ENCODE assay signal across 7 cellular contexts in the genomic region with DNA sequence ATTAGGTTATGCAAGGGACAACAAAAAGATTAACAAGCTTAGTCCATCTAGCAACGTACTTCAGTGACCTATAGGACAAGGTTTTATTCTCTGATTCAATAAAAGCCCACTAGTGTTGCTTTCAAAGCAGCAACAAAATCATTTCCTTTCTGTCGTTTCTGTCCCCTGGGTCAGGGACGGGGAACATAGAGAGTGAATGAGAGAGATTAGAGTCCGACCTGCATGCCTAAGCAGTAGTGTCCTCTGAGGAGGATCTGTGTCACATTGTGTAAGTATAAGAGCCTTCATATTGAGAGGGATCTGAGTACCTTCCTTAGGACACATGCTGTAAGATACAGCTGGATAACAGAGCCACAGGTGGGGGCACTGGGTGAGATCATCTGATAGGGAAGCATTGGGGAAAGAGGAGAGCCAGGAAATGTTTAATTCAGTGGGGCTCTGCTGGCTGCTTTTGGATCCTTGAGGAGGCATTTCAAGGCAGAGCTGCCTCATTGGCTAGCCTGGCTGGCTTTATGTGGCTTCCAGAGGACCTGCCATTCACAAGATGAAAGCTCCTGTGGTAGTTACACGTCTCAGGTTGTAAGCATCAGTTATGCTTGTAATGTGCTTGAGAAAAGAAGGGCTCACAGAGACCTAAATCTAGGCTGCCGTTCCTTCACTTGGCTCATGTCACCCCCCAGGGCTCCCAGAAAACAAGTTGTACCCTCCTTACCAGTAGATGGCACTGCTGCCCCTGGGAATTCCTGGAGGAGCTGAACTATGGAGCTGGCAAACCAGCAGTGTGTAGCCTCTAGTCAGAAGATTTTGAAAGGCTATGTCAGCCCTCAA. TPM values are rescaled to one million over a fixed set of nuclear protein-coding genes. Genes with fewer than 3 reads are reported as not detected.
DNase-seq lines count a peak whose midpoint lies in the region; ATAC-seq and TF ChIP-seq lines count a peak whose summit lies in the region.

No MANE protein-coding gene starts in this region.

- peak; percentile 62 to 86 (median 83) for ATAC-seq in heart right ventricle

- DNase-seq in G401 (ENCODE audit: low spot score) (peak; percentile 92), HFF-Myc (ENCODE audit: extremely low read depth, low read depth) (peak; percentile 41), NCI-H2196 treated with DMSO at 0.1 percent for 48 hours (lab: John Stamatoyannopoulos, UW; ENCODE audit: unreplicated experiment) (peak; percentile 54), adrenal gland (peak; percentile 85 to 93 (median 89)), heart right ventricle (peak; percentile 51 to 78), renal cortical epithelial cell (ENCODE audit: low read depth) (peak; percentile 55)
- no peak for DNase-seq in activated T-helper 1 cell treated with anti-CD3 and anti-CD28 coated beads, Interleukin-12 subunit alpha, Interleukin-12 subunit beta, Interleukin-2, Interleukin-4 antibody, amounts not matched to agents 30 ng/mL and 10 ng/mL and 1 ng/mL, durations not matched to agents 14 hours and 24 hours and 36 hours (ENCODE audit: low spot score)

- peak; percentile 80 for TF ChIP-seq CTCF in HFF-Myc (IDR thresholded peaks at IDR 0.05; ENCODE audit: low read depth, low read length, missing control alignments)
- peak; percentile 72 to 88 (median 84) for TF ChIP-seq CTCF in adrenal gland (IDR thresholded peaks at IDR 0.05)
- peak; percentile 33 to 83 (median 76) for TF ChIP-seq CTCF in heart right ventricle (IDR thresholded peaks at IDR 0.05)

- H3K4me3 Mint-ChIP-seq in activated T-helper 1 cell treated with anti-CD3 and anti-CD28 coated beads, Interleukin-12 subunit alpha, Interleukin-12 subunit beta, Interleukin-2, Interleukin-4 antibody, amounts not matched to agents 30 ng/mL and 10 ng/mL and 1 ng/mL, durations not matched to agents 14 hours and 24 hours and 36 hours: no peak overlapping the region

- H3K36me3 ChIP-seq in adrenal gland (replicated peaks in 1 of 2) (no peaks in the 10 kb centered on the region), heart right ventricle (no peaks in the 10 kb centered on the region)

- in situ Hi-C loops in G401 (cut with HindIII; ENCODE audit: low sequenced_read_pairs): no loop called here

- no peaks in the 10 kb centered on the region for H3K36me3 Mint-ChIP-seq in activated T-helper 1 cell treated with anti-CD3 and anti-CD28 coated beads, Interleukin-12 subunit alpha, Interleukin-12 subunit beta, Interleukin-2, Interleukin-4 antibody, amounts not matched to agents 30 ng/mL and 10 ng/mL and 1 ng/mL, durations not matched to agents 14 hours and 24 hours and 36 hours (ENCODE audit: low read depth)

- WGBS in adrenal gland, 4 donors: 6 to 15% (median 11%) methylated on average over 6 of the region's 6 CpGs
- 8 to 11% methylated on average over 6 of the region's 6 CpGs for WGBS in heart right ventricle, 2 donors

- H3K27me3 ChIP-seq in adrenal gland: no peaks in the 10 kb centered on the region
- peaks cover 6 to 53% (median 46%) of the 10 kb centered on the region in 7 donors for H3K27me3 ChIP-seq in heart right ventricle

- no peak overlapping the region for H3K4me3 ChIP-seq in HFF-Myc (replicated peaks; ENCODE audit: low read depth, low read length)
- peak overlapping the region in 1 of 4 donors; percentile 12 for H3K4me3 ChIP-seq in adrenal gland
- H3K4me3 ChIP-seq in heart right ventricle: no peak overlapping the region

- H3K27ac ChIP-seq in adrenal gland (peak overlapping the region; percentile 11 to 78 (median 58)), heart right ventricle (peak overlapping the region in 1 of 10 donors; percentile 20)

- H3K27ac Mint-ChIP-seq in activated T-helper 1 cell treated with anti-CD3 and anti-CD28 coated beads, Interleukin-12 subunit alpha, Interleukin-12 subunit beta, Interleukin-2, Interleukin-4 antibody, amounts not matched to agents 30 ng/mL and 10 ng/mL and 1 ng/mL, durations not matched to agents 14 hours and 24 hours and 36 hours: no peak overlapping the region

- intact Hi-C loops in adrenal gland (cut with DNase I) (loop anchor here (5.0 kb wide), 2 partner anchors 346 to 381 kb away; no protein-coding TSS in a partner anchor), heart right ventricle (cut with DNase I) (loop anchor here (1.0 to 10.0 kb wide), 12 partner anchors 244 to 382 kb away; no protein-coding TSS in a partner anchor)
- intact Hi-C loops in activated T-helper 1 cell treated with anti-CD3 and anti-CD28 coated beads, Interleukin-12 subunit alpha, Interleukin-12 subunit beta, Interleukin-2, Interleukin-4 antibody, amounts not matched to agents 30 ng/mL and 10 ng/mL and 1 ng/mL, durations not matched to agents 14 hours and 24 hours and 36 hours (cut with micrococcal nuclease): loop anchor here (2.0 to 5.0 kb wide), 2 partner anchors 346 to 382 kb away; no protein-coding TSS in a partner anchor

- H3K4me1 Mint-ChIP-seq in activated T-helper 1 cell treated with anti-CD3 and anti-CD28 coated beads, Interleukin-12 subunit alpha, Interleukin-12 subunit beta, Interleukin-2, Interleukin-4 antibody, amounts not matched to agents 30 ng/mL and 10 ng/mL and 1 ng/mL, durations not matched to agents 14 hours and 24 hours and 36 hours (ENCODE audit: low read depth): peaks cover 5% of the 10 kb centered on the region

- H3K9me3 ChIP-seq in adrenal gland (replicated peaks in 1 of 3): no peaks in the 10 kb centered on the region
- no peaks in the 10 kb centered on the region for H3K9me3 ChIP-seq in heart right ventricle

- H3K4me1 ChIP-seq in adrenal gland (replicated peaks in 1 of 2): peaks cover 12 to 40% of the 10 kb centered on the region in 2 donors
- peaks cover 0 to 24% (median 13%) of the 10 kb centered on the region in 9 donors for H3K4me1 ChIP-seq in heart right ventricle

- H3K27me3 Mint-ChIP-seq in activated T-helper 1 cell treated with anti-CD3 and anti-CD28 coated beads, Interleukin-12 subunit alpha, Interleukin-12 subunit beta, Interleukin-2, Interleukin-4 antibody, amounts not matched to agents 30 ng/mL and 10 ng/mL and 1 ng/mL, durations not matched to agents 14 hours and 24 hours and 36 hours (ENCODE audit: insufficient read depth): peaks cover 43% of the 10 kb centered on the region

- H3K9me3 Mint-ChIP-seq in activated T-helper 1 cell treated with anti-CD3 and anti-CD28 coated beads, Interleukin-12 subunit alpha, Interleukin-12 subunit beta, Interleukin-2, Interleukin-4 antibody, amounts not matched to agents 30 ng/mL and 10 ng/mL and 1 ng/mL, durations not matched to agents 14 hours and 24 hours and 36 hours: no peaks in the 10 kb centered on the region

- TF ChIP-seq POLR2A in adrenal gland (IDR thresholded peaks at IDR 0.05): no peak

RNA-seq across cellular contexts. Expression of a gene that starts 2.7 kb away (rescaled TPM):
- total RNA-seq in G401 (2014; rRNA removed; shearing (Covaris generic)): not detected in 2 replicates
- 10 to 100 TPM in 7 of 8 donors, 1 to 10 TPM in 1; 4.0 to 38.0 (median 17.3) TPM for total RNA-seq in adrenal gland
- polyA plus RNA-seq in adrenal gland: 10 to 100 TPM in 1 of 3 donors, 1 to 10 TPM in 2; 3.5 to 10.9 (median 6.2) TPM
- 1 to 10 TPM in 8 of 10 donors, under 1 TPM in 2; 0.40 to 4.0 (median 1.8) TPM for total RNA-seq in heart right ventricle
- under 1 TPM; 0.67 to 0.88 TPM for polyA plus RNA-seq in heart right ventricle
- 0.25 TPM in 1 of 2 replicates, not detected in the other for total RNA-seq in renal cortical epithelial cell
- total RNA-seq in activated T-helper 1 cell treated with anti-CD3 and anti-CD28 coated beads, Interleukin-12 subunit alpha, Interleukin-12 subunit beta, Interleukin-2, Interleukin-4 antibody, amounts not matched to agents 30 ng/mL and 10 ng/mL and 1 ng/mL, durations not matched to agents 14 hours and 24 hours and 36 hours: not detected in 2 replicates
